Comparison of ENCODE assay signal across 8 cellular contexts in the genomic region with DNA sequence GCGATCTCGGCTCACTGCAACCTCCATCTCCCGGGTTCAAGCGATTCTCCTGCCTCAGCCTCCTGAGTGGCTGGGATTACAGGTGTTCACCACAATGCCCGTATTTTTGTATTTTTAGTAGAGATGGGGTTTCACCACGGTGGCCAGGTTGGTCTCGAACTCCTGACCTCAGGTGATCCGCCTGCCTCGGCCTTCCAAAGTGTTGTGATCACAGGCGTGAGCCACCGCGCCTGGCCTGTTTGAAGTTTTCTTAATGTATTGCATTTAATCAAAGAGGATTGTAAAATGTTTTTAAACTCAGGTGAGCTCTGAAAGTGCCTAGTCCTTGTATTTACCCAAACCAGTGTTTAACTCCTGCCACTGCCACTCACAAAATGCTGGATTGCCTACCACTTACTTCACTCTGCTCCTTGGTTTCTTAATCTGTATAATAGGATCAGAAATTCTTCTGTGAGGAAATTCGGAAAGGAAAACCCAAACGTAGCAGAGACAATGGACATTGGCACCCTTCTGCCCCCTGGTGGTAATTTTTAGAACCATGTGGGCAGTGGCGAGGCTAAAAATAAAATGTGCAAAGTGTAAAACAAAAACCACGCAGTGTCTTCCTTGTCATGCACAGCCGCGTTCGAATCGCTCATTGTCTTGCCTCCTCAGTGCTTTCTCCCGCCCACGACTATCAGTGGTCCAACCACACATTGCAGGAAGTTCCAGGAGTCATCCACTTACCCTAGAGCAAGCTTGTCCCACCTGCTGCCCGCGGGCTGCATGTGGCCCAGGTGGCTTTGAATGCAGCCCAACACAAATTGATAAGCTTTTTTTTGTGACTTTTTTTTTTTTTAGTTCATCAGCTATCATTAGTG. TPM values are rescaled to one million over a fixed set of nuclear protein-coding genes. Genes with fewer than 3 reads are reported as not detected.
DNase-seq lines count a peak whose midpoint lies in the region; ATAC-seq and TF ChIP-seq lines count a peak whose summit lies in the region.

No MANE protein-coding gene starts in this region.

- H3K9me2 ChIP-seq in MM.1S (replicated peaks; ENCODE audit: insufficient read depth, low read length), result no peaks in the 10 kb centered on the region

- intact Hi-C loops in left ventricle myocardium superior (cut with micrococcal nuclease) (loop anchor here (5.0 to 10.0 kb wide), 2 partner anchors 77 to 150 kb away; no protein-coding TSS in a partner anchor), sciatic nerve (cut with DNase I) (loop anchor here (10.0 kb wide), 1 partner anchor 80 kb away; no protein-coding TSS in a partner anchor)

- H3F3A ChIP-seq in MM.1S (ENCODE audit: insufficient read depth, low read length), result peaks cover 11% of the 10 kb centered on the region

- no peaks in the 10 kb centered on the region for H3K9me3 Mint-ChIP-seq in activated naive CD8-positive, alpha-beta T cell treated with anti-CD3 and anti-CD28 coated beads for 36 hours

- no peak overlapping the region for H3K4me3 ChIP-seq in HAP-1
- peak overlapping the region; percentile 47 for H3K4me3 ChIP-seq in MM.1S (ENCODE audit: low read length)
- peak overlapping the region; percentile 6 for H3K4me3 ChIP-seq in SK-N-MC

- H3K4me1 ChIP-seq in HAP-1 (no peaks in the 10 kb centered on the region), MM.1S (ENCODE audit: low read length) (0 out of 2 replicates have a peak, but pooled peaks cover 4% of the 10 kb centered on the region)

- peak; percentile 82 for DNase-seq in GM03348 (ENCODE audit: low spot score)
- peak; percentile 60 to 83 for DNase-seq in HAP-1 (ENCODE audit: low spot score in 2 of 2)
- DNase-seq in MM.1S, result peak; percentile 89
- DNase-seq in SK-N-MC (ENCODE audit: low read depth, low spot score), result peak; percentile 18
- peak; percentile 67 for DNase-seq in activated naive CD8-positive, alpha-beta T cell treated with anti-CD3 and anti-CD28 coated beads for 36 hours
- peak; percentile 48 for DNase-seq in left ventricle myocardium superior
- DNase-seq in sciatic nerve (ENCODE audit: low spot score), result peak; percentile 80
- DNase-seq in cortex of kidney (lab: John Stamatoyannopoulos, UW), result no peak

- peak; percentile 77 for ATAC-seq in left ventricle myocardium superior
- ATAC-seq in sciatic nerve, result peak; percentile 79

- peaks cover 12% of the 10 kb centered on the region for H3K4me1 Mint-ChIP-seq in activated naive CD8-positive, alpha-beta T cell treated with anti-CD3 and anti-CD28 coated beads for 36 hours

- H3K79me2 ChIP-seq in MM.1S (ENCODE audit: low read length), result no peaks in the 10 kb centered on the region

- H3K4me2 ChIP-seq in MM.1S (ENCODE audit: low read depth, low read length), result peak overlapping the region; percentile 80

- in situ Hi-C loops in HAP-1 (cut with MboI; ENCODE audit: low sequenced_read_pairs), result loop anchor here (5.0 kb wide), 1 partner anchor 72 kb away; no protein-coding TSS in a partner anchor

- peaks cover 7% of the 10 kb centered on the region for H3K27me3 ChIP-seq in HAP-1 (ENCODE audit: low read depth)
- H3K27me3 ChIP-seq in MM.1S (replicated peaks; ENCODE audit: insufficient read depth, low read length), result no peaks in the 10 kb centered on the region

- TF ChIP-seq CTCF in MM.1S (IDR thresholded peaks at IDR 0.05; ENCODE audit: low read length), result peak; percentile 97

- H3K27ac ChIP-seq in MM.1S (ENCODE audit: low read length), result peak overlapping the region; percentile 18; the same call in 1 of the 2 replicates
- no peak overlapping the region for H3K27ac ChIP-seq in SK-N-MC

- peak overlapping the region; percentile 20 for H3K4me3 Mint-ChIP-seq in activated naive CD8-positive, alpha-beta T cell treated with anti-CD3 and anti-CD28 coated beads for 36 hours

- H4K20me1 ChIP-seq in MM.1S (ENCODE audit: insufficient read depth, low read length), result no peaks in the 10 kb centered on the region

- H3K27me3 Mint-ChIP-seq in activated naive CD8-positive, alpha-beta T cell treated with anti-CD3 and anti-CD28 coated beads for 36 hours, result no peaks in the 10 kb centered on the region

- H3K36me3 Mint-ChIP-seq in activated naive CD8-positive, alpha-beta T cell treated with anti-CD3 and anti-CD28 coated beads for 36 hours, result peaks cover 3% of the 10 kb centered on the region

- H3K9me3 ChIP-seq in HAP-1 (no peaks in the 10 kb centered on the region), MM.1S (replicated peaks; ENCODE audit: insufficient read depth, low read length) (no peaks in the 10 kb centered on the region), SK-N-MC (ENCODE audit: low read depth, low read length) (no peaks in the 10 kb centered on the region)

- H3K9ac ChIP-seq in MM.1S (ENCODE audit: low read length) (peak overlapping the region; percentile 32; the same call in 1 of the 2 replicates), SK-N-MC (ENCODE audit: insufficient read length) (no peak overlapping the region)

- peak overlapping the region; percentile 77 for H2AFZ ChIP-seq in MM.1S (ENCODE audit: low read length)

- H3K27ac Mint-ChIP-seq in activated naive CD8-positive, alpha-beta T cell treated with anti-CD3 and anti-CD28 coated beads for 36 hours, result peak overlapping the region; percentile 13

- H3K36me3 ChIP-seq in HAP-1 (replicated peaks) (no peaks in the 10 kb centered on the region), MM.1S (replicated peaks; ENCODE audit: insufficient read depth, low read length) (no peaks in the 10 kb centered on the region), SK-N-MC (ENCODE audit: insufficient read depth, low read length) (no peaks in the 10 kb centered on the region)

RNA-seq across cellular contexts. Expression of gene CEP19, which starts 27.3 kb away (rescaled TPM):
- 1 to 10 TPM; 5.6 to 6.4 TPM for total RNA-seq in activated naive CD8-positive, alpha-beta T cell treated with anti-CD3 and anti-CD28 coated beads for 36 hours
- total RNA-seq in left ventricle myocardium superior, result 1.0 TPM
- total RNA-seq in sciatic nerve, result 1.7 TPM

RNA-seq across cellular contexts. Expression of gene PIGX, which starts 27.4 kb away (rescaled TPM):
- total RNA-seq in activated naive CD8-positive, alpha-beta T cell treated with anti-CD3 and anti-CD28 coated beads for 36 hours, result 10 to 100 TPM; 41.4 to 44.3 TPM
- total RNA-seq in left ventricle myocardium superior, result 14.1 TPM
- 18.4 TPM for total RNA-seq in sciatic nerve

RNA-seq across cellular contexts. Expression of gene NRROS, which starts 45.3 kb away (rescaled TPM):
- 10 to 100 TPM; 21.2 to 22.0 TPM for total RNA-seq in activated naive CD8-positive, alpha-beta T cell treated with anti-CD3 and anti-CD28 coated beads for 36 hours
- total RNA-seq in left ventricle myocardium superior (2.3 TPM), sciatic nerve (10.0 TPM)

RNA-seq across cellular contexts. Expression of gene PAK2, which starts 54.9 kb away (rescaled TPM):
- total RNA-seq in activated naive CD8-positive, alpha-beta T cell treated with anti-CD3 and anti-CD28 coated beads for 36 hours, result 10 to 100 TPM; 67.9 to 69.5 TPM
- total RNA-seq in left ventricle myocardium superior (43.5 TPM), sciatic nerve (60.8 TPM)
